Comparison of ENCODE assay signal across 8 cellular contexts in genomic region chr19:42422576-42423461, GRCh38. TPM values are rescaled to one million over a fixed set of nuclear protein-coding genes. Genes with fewer than 3 reads are reported as not detected.
DNase-seq lines count a peak whose midpoint lies in the region; ATAC-seq lines count a peak whose summit lies in the region.

No MANE protein-coding gene starts in this region.

- peak; percentile 36 for ATAC-seq in GM21723 (IDR thresholded peaks at IDR 0.05; ENCODE audit: unreplicated experiment)
- ATAC-seq in effector memory CD8-positive, alpha-beta T cell (replicated peaks): peak; percentile 63
- ATAC-seq in stimulated activated naive B cell treated with anti-CD40 and anti-IgM and Interleukin-4, amounts not matched to agents 10 μg/mL and 1 μg/mL and 100 μg/mL, for 72 hours (replicated peaks): peak; percentile 69 to 70

- peaks cover 11% of the 10 kb centered on the region for H3K36me3 Mint-ChIP-seq in effector memory CD8-positive, alpha-beta T cell (ENCODE audit: insufficient read depth)
- H3K36me3 Mint-ChIP-seq in stimulated activated naive B cell treated with anti-CD40 and anti-IgM and Interleukin-4, amounts not matched to agents 10 μg/mL and 1 μg/mL and 100 μg/mL, for 72 hours: peaks cover 8 to 13% of the 10 kb centered on the region in 2 donors

- H3K9me3 Mint-ChIP-seq in effector memory CD8-positive, alpha-beta T cell: no peaks in the 10 kb centered on the region
- H3K9me3 Mint-ChIP-seq in stimulated activated naive B cell treated with anti-CD40 and anti-IgM and Interleukin-4, amounts not matched to agents 10 μg/mL and 1 μg/mL and 100 μg/mL, for 72 hours: peaks cover 0 to 3% of the 10 kb centered on the region in 2 donors

- H3K4me3 ChIP-seq in mononuclear cell (ENCODE audit: low read length): peak overlapping the region; percentile 71

- H3K27ac Mint-ChIP-seq in effector memory CD8-positive, alpha-beta T cell: peak overlapping the region; percentile 92 to 93
- H3K27ac Mint-ChIP-seq in stimulated activated naive B cell treated with anti-CD40 and anti-IgM and Interleukin-4, amounts not matched to agents 10 μg/mL and 1 μg/mL and 100 μg/mL, for 72 hours: peak overlapping the region; percentile 93

- H3K4me1 Mint-ChIP-seq in effector memory CD8-positive, alpha-beta T cell (ENCODE audit: low read depth in 2 of 2): peaks cover 38 to 42% of the 10 kb centered on the region in 2 donors
- peaks cover 36 to 57% of the 10 kb centered on the region in 2 donors for H3K4me1 Mint-ChIP-seq in stimulated activated naive B cell treated with anti-CD40 and anti-IgM and Interleukin-4, amounts not matched to agents 10 μg/mL and 1 μg/mL and 100 μg/mL, for 72 hours

- H3K9me3 ChIP-seq in mononuclear cell (ENCODE audit: low read depth, low read length): no peaks in the 10 kb centered on the region

- DNase-seq in ELR (ENCODE audit: low read depth): peak; percentile 36
- DNase-seq in Kasumi-1 (lab: John Stamatoyannopoulos, UW): peak; percentile 13 to 20
- peak; percentile 47 for DNase-seq in activated CD4-positive, alpha-beta T cell treated with anti-CD3 and anti-CD28 coated beads, Interleukin-2, amount 50 U/mL, for 1 hour
- peak; percentile 60 to 66 (median 63) for DNase-seq in effector memory CD8-positive, alpha-beta T cell
- DNase-seq in stimulated activated naive B cell treated with anti-CD40 and anti-IgM and Interleukin-4, amounts not matched to agents 10 μg/mL and 1 μg/mL and 100 μg/mL, for 72 hours: peak; percentile 58
- DNase-seq in NCI-H524 treated with DMSO at 0.1 percent for 48 hours (lab: John Stamatoyannopoulos, UW): no peak

- H3K4me3 Mint-ChIP-seq in effector memory CD8-positive, alpha-beta T cell: peak overlapping the region; percentile 95 to 99
- H3K4me3 Mint-ChIP-seq in stimulated activated naive B cell treated with anti-CD40 and anti-IgM and Interleukin-4, amounts not matched to agents 10 μg/mL and 1 μg/mL and 100 μg/mL, for 72 hours: peak overlapping the region; percentile 92 to 99

- H3K27me3 Mint-ChIP-seq in effector memory CD8-positive, alpha-beta T cell: no peaks in the 10 kb centered on the region
- no peaks in the 10 kb centered on the region for H3K27me3 Mint-ChIP-seq in stimulated activated naive B cell treated with anti-CD40 and anti-IgM and Interleukin-4, amounts not matched to agents 10 μg/mL and 1 μg/mL and 100 μg/mL, for 72 hours

- peaks cover 41% of the 10 kb centered on the region for H3K4me1 ChIP-seq in mononuclear cell (ENCODE audit: insufficient read depth, low read length)

- H3K27me3 ChIP-seq in mononuclear cell (ENCODE audit: insufficient read depth, low read length): no peaks in the 10 kb centered on the region

RNA-seq across cellular contexts. Expression of gene LIPE, which starts 4.4 kb away (rescaled TPM):
- total RNA-seq in mononuclear cell: 2.5 TPM

RNA-seq across cellular contexts. Expression of gene CXCL17, which starts 19.9 kb away (rescaled TPM):
- total RNA-seq in mononuclear cell: not detected

RNA-seq across cellular contexts. Expression of gene CNFN, which starts 32.7 kb away (rescaled TPM):
- not detected for total RNA-seq in mononuclear cell
